ENCODE assay signal across 8 cellular contexts in the genomic region with DNA sequence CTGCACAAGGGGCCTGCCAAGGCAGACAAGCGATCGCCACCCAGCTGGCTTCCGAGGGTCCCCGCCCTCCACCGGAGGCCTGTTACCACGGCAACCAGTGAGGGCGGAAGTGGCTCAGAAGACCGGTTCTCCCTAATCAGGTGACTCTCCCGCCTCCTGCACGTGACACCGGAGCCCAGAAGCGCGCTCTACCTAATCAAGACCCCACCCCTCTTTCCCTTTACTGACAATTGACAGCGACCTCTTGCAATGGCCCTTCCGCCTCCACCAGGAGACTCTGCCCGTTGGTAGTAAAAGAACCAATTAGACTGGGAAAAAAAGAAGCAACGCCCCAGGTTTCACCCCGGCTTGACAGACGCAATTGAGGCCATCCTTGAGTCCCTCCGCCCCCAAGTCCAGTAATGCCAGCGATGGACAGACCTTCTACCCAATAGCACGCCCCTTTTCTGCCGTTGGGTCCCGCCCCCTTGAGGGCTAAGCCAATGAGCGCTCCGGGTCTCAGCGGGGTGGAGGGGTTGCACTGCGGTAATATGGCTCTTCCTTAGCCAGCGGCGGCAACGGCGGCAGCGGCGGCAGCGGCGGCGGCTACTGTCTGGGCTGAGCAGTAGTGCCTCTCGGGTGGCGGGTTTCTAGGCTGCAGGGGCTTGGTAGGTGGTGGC. TPM values are rescaled to one million over a fixed set of nuclear protein-coding genes. Genes with fewer than 3 reads are reported as not detected.
DNase-seq lines count a peak whose midpoint lies in the region; ATAC-seq, FAIRE-seq and TF ChIP-seq lines count a peak whose summit lies in the region.

A gene (plus strand): TSS at position 525 of the 659 bp plus-strand sequence. CDS start 198 bp downstream, outside the sequence.

- H3K9ac ChIP-seq in rectal smooth muscle tissue (ENCODE audit: low read length), result peak within 1 kb of the TSS; percentile 67

- ATAC-seq in HG02981 (IDR thresholded peaks at IDR 0.05; ENCODE audit: unreplicated experiment), result peak; percentile 78
- peak; percentile 98 for ATAC-seq in aorta (ENCODE audit: low FRiP score)

- H3K36me3 ChIP-seq in rectal smooth muscle tissue (ENCODE audit: control insufficient read depth, insufficient read depth, low read length) (no peaks in the 10 kb centered on the region), aorta (ENCODE audit: control insufficient read depth in 1 of 2, insufficient read depth in 2 of 2, low read length in 1 of 2) (no peaks in the 10 kb centered on the region)

- H3K4me1 ChIP-seq in rectal smooth muscle tissue (ENCODE audit: control insufficient read depth, insufficient read depth, low read length) (peaks cover 12% of the 10 kb centered on the region), aorta (ENCODE audit: control insufficient read depth in 1 of 2, insufficient read depth in 2 of 2, low read length in 2 of 2) (peaks cover 0 to 7% of the 10 kb centered on the region in 2 donors)

- FAIRE-seq in GM18507 (lab: Jason Lieb, UNC), result peak; percentile 95

- WGBS in aorta, 2 donors, result 0 to 1% methylated on average over 35 to 39 of the region's 39 CpGs

- H3K27me3 ChIP-seq in rectal smooth muscle tissue (ENCODE audit: control insufficient read depth, insufficient read depth, low read length), result no peaks in the 10 kb centered on the region
- H3K27me3 ChIP-seq in aorta (ENCODE audit: control insufficient read depth in 1 of 2, insufficient read depth in 2 of 2, low read length in 1 of 2), result no peaks in the 10 kb centered on the region

- H3K27ac ChIP-seq in rectal smooth muscle tissue (ENCODE audit: low read depth, low read length) (peak within 1 kb of the TSS; percentile 91), aorta (ENCODE audit: low read depth in 1 of 2, low read length in 2 of 2) (peak within 1 kb of the TSS; percentile 63 to 77)

- intact Hi-C loops in aorta (cut with DNase I), result no loop called here

- no peak for TF ChIP-seq CTCF in astrocyte of the cerebellum (IDR thresholded peaks at IDR 0.05; ENCODE audit: low read depth, low read length, missing control alignments)

- peak within 1 kb of the TSS; percentile 93 for H3K4me3 ChIP-seq in astrocyte of the cerebellum (ENCODE audit: low read depth, low read length)
- peak within 1 kb of the TSS; percentile 63 for H3K4me3 ChIP-seq in rectal smooth muscle tissue (ENCODE audit: low read length)
- peak within 1 kb of the TSS; percentile 80 to 84 for H3K4me3 ChIP-seq in aorta (ENCODE audit: low read length in 2 of 2)

- H3K9me3 ChIP-seq in aorta (ENCODE audit: control insufficient read depth, low read length), result no peaks in the 10 kb centered on the region

- DNase-seq in GM18507 (ENCODE audit: extremely low spot score, insufficient read length, low read depth) (peak; percentile 90), NCI-H2029 treated with DMSO at 0.1 percent for 48 hours (lab: John Stamatoyannopoulos, UW) (peak; percentile 99), T-helper 9 cell (peak; percentile 97), astrocyte of the cerebellum (ENCODE audit: low read depth) (peak; percentile 99), hepatic stellate cell (ENCODE audit: low spot score) (peak; percentile 99), aorta (peak; percentile 99)

- in situ Hi-C loops in astrocyte of the cerebellum (cut with HindIII; ENCODE audit: low sequenced_read_pairs), result no loop called here

RNA-seq across cellular contexts. Expression of the gene that starts here (rescaled TPM):
- total RNA-seq in aorta, result 10 to 100 TPM; 27.0 to 47.0 TPM
- polyA plus RNA-seq in aorta, result 10 to 100 TPM in 1 of 2 donors, 1 to 10 TPM in 1; 7.9 to 13.3 TPM

Comparison
In these comparisons a context has a peak if more than half of its experiments do, and no peak if none do; other contexts are left out.
1. Peak in every context shown above with its lines: DNase-seq, ATAC-seq, H3K4me3 ChIP-seq and H3K27ac ChIP-seq.